22 cellular contexts compared by ENCODE assay signal in genomic region chr16:50215680-50216079, GRCh38. TPM values are rescaled to one million over a fixed set of nuclear protein-coding genes. Genes with fewer than 3 reads are reported as not detected.
A peak's percentile ranks its signal among the peaks of the same experiment; 100 is the strongest.
DNase-seq lines count a peak whose midpoint lies in the region; ATAC-seq lines count a peak whose summit lies in the region.
"Had no signal": no experiment of that assay in that cellular context is flagged by ENCODE, and none has a peak within 500 bp of the region (broad histone marks: within the 10 kb centered on the region; RNA-seq: fewer than 3 reads in every experiment).

No MANE protein-coding gene starts in this region.

- CTCF ChIA-PET in activated CD4-positive, alpha-beta T cell treated with anti-CD3 and anti-CD28 coated beads, Interleukin-2, amount 10 ng/mL, durations not matched to agents 7 days and 5 days (lab: Charles Lee), result interaction anchor here (0.6 to 1.6 kb wide), 2 partner anchors 134 to 451 kb away, joined by 3 read pairs; no protein-coding TSS in a partner anchor

- H3K27me3 Mint-ChIP-seq in activated CD4-positive, alpha-beta T cell treated with anti-CD3 and anti-CD28 coated beads, Interleukin-2, amount 10 ng/mL, durations not matched to agents 7 days and 5 days, result no peaks in the 10 kb centered on the region
- no peaks in the 10 kb centered on the region for H3K27me3 Mint-ChIP-seq in activated naive CD4-positive, alpha-beta T cell treated with anti-CD3 and anti-CD28 coated beads, Interleukin-2, amount 50 U/mL, for 24 hours
- H3K27me3 Mint-ChIP-seq in activated T-helper 2 cell treated with anti-CD3 and anti-CD28 coated beads, Interferon-gamma antibody, Interleukin-2, Interleukin-4, amounts not matched to agents 10 μg/mL and 5 μg/mL and 100 μg/mL, durations not matched to agents 14 hours and 24 hours and 36 hours (ENCODE audit: low read depth), result no peaks in the 10 kb centered on the region
- H3K27me3 Mint-ChIP-seq: CD8-positive, alpha-beta memory T cell had no signal

- H3K27ac Mint-ChIP-seq in activated CD4-positive, alpha-beta T cell treated with anti-CD3 and anti-CD28 coated beads, Interleukin-2, amount 10 ng/mL, durations not matched to agents 7 days and 5 days, result peak overlapping the region; percentile 89
- peak overlapping the region; percentile 70 for H3K27ac Mint-ChIP-seq in activated naive CD4-positive, alpha-beta T cell treated with anti-CD3 and anti-CD28 coated beads, Interleukin-2, amount 50 U/mL, for 24 hours
- H3K27ac Mint-ChIP-seq in activated naive CD4-positive, alpha-beta T cell treated with anti-CD3 and anti-CD28 coated beads, Interleukin-2, amount 50 U/mL, for 72 hours, result no peak overlapping the region
- H3K27ac Mint-ChIP-seq in activated T-helper 2 cell treated with anti-CD3 and anti-CD28 coated beads, Interferon-gamma antibody, Interleukin-2, Interleukin-4, amounts not matched to agents 10 μg/mL and 5 μg/mL and 100 μg/mL, durations not matched to agents 14 hours and 24 hours and 36 hours, result peak overlapping the region; percentile 80
- H3K27ac Mint-ChIP-seq: HFFc6 had no signal

- H3K9me3 Mint-ChIP-seq in activated CD4-positive, alpha-beta T cell treated with anti-CD3 and anti-CD28 coated beads, Interleukin-2, amount 10 ng/mL, durations not matched to agents 7 days and 5 days, result no peaks in the 10 kb centered on the region
- H3K9me3 Mint-ChIP-seq in activated naive CD4-positive, alpha-beta T cell treated with anti-CD3 and anti-CD28 coated beads, Interleukin-2, amount 50 U/mL, for 24 hours, result no peaks in the 10 kb centered on the region
- H3K9me3 Mint-ChIP-seq in activated naive CD4-positive, alpha-beta T cell treated with anti-CD3 and anti-CD28 coated beads, Interleukin-2, amount 50 U/mL, for 72 hours, result no peaks in the 10 kb centered on the region
- no peaks in the 10 kb centered on the region for H3K9me3 Mint-ChIP-seq in activated T-helper 2 cell treated with anti-CD3 and anti-CD28 coated beads, Interferon-gamma antibody, Interleukin-2, Interleukin-4, amounts not matched to agents 10 μg/mL and 5 μg/mL and 100 μg/mL, durations not matched to agents 14 hours and 24 hours and 36 hours
- H3K9me3 Mint-ChIP-seq: CD8-positive, alpha-beta memory T cell; HFFc6 had no signal

- intact Hi-C loops in activated T-helper 2 cell treated with anti-CD3 and anti-CD28 coated beads, Interferon-gamma antibody, Interleukin-2, Interleukin-4, amounts not matched to agents 10 μg/mL and 5 μg/mL and 100 μg/mL, durations not matched to agents 14 hours and 24 hours and 36 hours (cut with micrococcal nuclease), result loop anchor here (2.0 to 10.0 kb wide), 2 partner anchors 109 to 451 kb away; no protein-coding TSS in a partner anchor

- peak overlapping the region; percentile 61 for H3K4me3 Mint-ChIP-seq in activated CD4-positive, alpha-beta T cell treated with anti-CD3 and anti-CD28 coated beads, Interleukin-2, amount 10 ng/mL, durations not matched to agents 7 days and 5 days
- no peak overlapping the region for H3K4me3 Mint-ChIP-seq in activated naive CD4-positive, alpha-beta T cell treated with anti-CD3 and anti-CD28 coated beads, Interleukin-2, amount 50 U/mL, for 24 hours
- peak overlapping the region; percentile 38 for H3K4me3 Mint-ChIP-seq in activated T-helper 2 cell treated with anti-CD3 and anti-CD28 coated beads, Interferon-gamma antibody, Interleukin-2, Interleukin-4, amounts not matched to agents 10 μg/mL and 5 μg/mL and 100 μg/mL, durations not matched to agents 14 hours and 24 hours and 36 hours (ENCODE audit: low read depth)
- H3K4me3 Mint-ChIP-seq: CD8-positive, alpha-beta memory T cell; HFFc6 had no signal

- H3K4me1 Mint-ChIP-seq in activated CD4-positive, alpha-beta T cell treated with anti-CD3 and anti-CD28 coated beads, Interleukin-2, amount 10 ng/mL, durations not matched to agents 7 days and 5 days, result peaks cover 38% of the 10 kb centered on the region
- H3K4me1 Mint-ChIP-seq in activated naive CD4-positive, alpha-beta T cell treated with anti-CD3 and anti-CD28 coated beads, Interleukin-2, amount 50 U/mL, for 24 hours, result peaks cover 14% of the 10 kb centered on the region
- peaks cover 21% of the 10 kb centered on the region for H3K4me1 Mint-ChIP-seq in activated T-helper 2 cell treated with anti-CD3 and anti-CD28 coated beads, Interferon-gamma antibody, Interleukin-2, Interleukin-4, amounts not matched to agents 10 μg/mL and 5 μg/mL and 100 μg/mL, durations not matched to agents 14 hours and 24 hours and 36 hours (ENCODE audit: low read depth)

- POLR2A ChIA-PET in activated CD4-positive, alpha-beta T cell treated with anti-CD3 and anti-CD28 coated beads, Interleukin-2, amount 10 ng/mL, durations not matched to agents 7 days and 5 days (lab: Charles Lee), result no interaction called here

- peaks cover 48% of the 10 kb centered on the region for H3K36me3 Mint-ChIP-seq in activated CD4-positive, alpha-beta T cell treated with anti-CD3 and anti-CD28 coated beads, Interleukin-2, amount 10 ng/mL, durations not matched to agents 7 days and 5 days (ENCODE audit: low read depth)
- peaks cover 4% of the 10 kb centered on the region for H3K36me3 Mint-ChIP-seq in activated naive CD4-positive, alpha-beta T cell treated with anti-CD3 and anti-CD28 coated beads, Interleukin-2, amount 50 U/mL, for 24 hours
- peaks cover 0 to 4% of the 10 kb centered on the region in 2 donors for H3K36me3 Mint-ChIP-seq in activated naive CD4-positive, alpha-beta T cell treated with anti-CD3 and anti-CD28 coated beads, Interleukin-2, amount 50 U/mL, for 72 hours
- H3K36me3 Mint-ChIP-seq in activated T-helper 2 cell treated with anti-CD3 and anti-CD28 coated beads, Interferon-gamma antibody, Interleukin-2, Interleukin-4, amounts not matched to agents 10 μg/mL and 5 μg/mL and 100 μg/mL, durations not matched to agents 14 hours and 24 hours and 36 hours (ENCODE audit: low read depth), result peaks cover 34% of the 10 kb centered on the region

- DNase-seq in activated CD4-positive, alpha-beta T cell treated with anti-CD3 and anti-CD28 coated beads, Interleukin-2, amount 10 ng/mL, durations not matched to agents 7 days and 5 days, result no peak
- no peak for DNase-seq in activated CD4-positive, alpha-beta T cell treated with anti-CD3 and anti-CD28 coated beads, Interleukin-2, amount 50 U/mL, for 1 hour
- no peak for DNase-seq in activated naive CD4-positive, alpha-beta T cell treated with anti-CD3 and anti-CD28 coated beads, Interleukin-2, amount 50 U/mL, for 72 hours (ENCODE audit: low spot score in 2 of 2)
- no peak for DNase-seq in activated T-helper 2 cell treated with anti-CD3 and anti-CD28 coated beads, Interferon-gamma antibody, Interleukin-2, Interleukin-4, amounts not matched to agents 10 μg/mL and 5 μg/mL and 100 μg/mL, durations not matched to agents 14 hours and 24 hours and 36 hours (ENCODE audit: low spot score)
- DNase-seq in NCI-H128 (lab: John Stamatoyannopoulos, UW; ENCODE audit: unreplicated experiment) (no peak), NCI-H2029 (lab: John Stamatoyannopoulos, UW) (no peak)
- DNase-seq: 8988T; Calu3; CD8-positive, alpha-beta memory T cell; DMS153; H7; HFFc6; MG63; NCI-H1417 treated with DMSO at 0.1 percent for 48 hours; NCI-H187; NCI-H2107; NCI-H510A; NCI-H748 treated with DMSO at 0.1 percent for 48 hours; PC-9; RPMI8226; SHP77 had no signal

- ATAC-seq in activated naive CD4-positive, alpha-beta T cell treated with anti-CD3 and anti-CD28 coated beads, Interleukin-2, amount 50 U/mL, for 72 hours, result no peak

RNA-seq across cellular contexts. Expression of gene ADCY7, which starts 50.7 kb away (rescaled TPM):
- 100 to 1,000 TPM; 197 to 255 TPM for total RNA-seq in activated CD4-positive, alpha-beta T cell treated with anti-CD3 and anti-CD28 coated beads, Interleukin-2, amount 10 ng/mL, durations not matched to agents 7 days and 5 days
- total RNA-seq in activated naive CD4-positive, alpha-beta T cell treated with anti-CD3 and anti-CD28 coated beads, Interleukin-2, amount 50 U/mL, for 72 hours, result 100 to 1,000 TPM in 1 of 2 donors, 10 to 100 TPM in 1; 78.5 to 104 TPM
- total RNA-seq in activated T-helper 2 cell treated with anti-CD3 and anti-CD28 coated beads, Interferon-gamma antibody, Interleukin-2, Interleukin-4, amounts not matched to agents 10 μg/mL and 5 μg/mL and 100 μg/mL, durations not matched to agents 14 hours and 24 hours and 36 hours, result 78.7 and 89.5 TPM in 2 replicates

Comparison
In these comparisons a context has a peak if more than half of its experiments do, and no peak if none do; other contexts are left out.
1. H3K27ac Mint-ChIP-seq: peak in activated CD4-positive, alpha-beta T cell treated with anti-CD3 and anti-CD28 coated beads, Interleukin-2, amount 10 ng/mL, durations not matched to agents 7 days and 5 days (single experiment), activated naive CD4-positive, alpha-beta T cell treated with anti-CD3 and anti-CD28 coated beads, Interleukin-2, amount 50 U/mL, for 24 hours (single experiment) and activated T-helper 2 cell treated with anti-CD3 and anti-CD28 coated beads, Interferon-gamma antibody, Interleukin-2, Interleukin-4, amounts not matched to agents 10 μg/mL and 5 μg/mL and 100 μg/mL, durations not matched to agents 14 hours and 24 hours and 36 hours (single experiment); none in activated naive CD4-positive, alpha-beta T cell treated with anti-CD3 and anti-CD28 coated beads, Interleukin-2, amount 50 U/mL, for 72 hours (0 of 2).